8 cellular contexts compared by ENCODE assay signal in genomic region chr11:124070906-124071621, GRCh38. TPM values are rescaled to one million over a fixed set of nuclear protein-coding genes. Genes with fewer than 3 reads are reported as not detected.
DNase-seq lines count a peak whose midpoint lies in the region; ATAC-seq and TF ChIP-seq lines count a peak whose summit lies in the region.

No MANE protein-coding gene starts in this region.

- H3K14ac ChIP-seq in trophoblast cell (ENCODE audit: low read length): no peak overlapping the region

- TF ChIP-seq CTCF in HL-60 (IDR thresholded peaks at IDR 0.05; ENCODE audit: insufficient read depth, low read length) (no peak), fibroblast of villous mesenchyme (IDR thresholded peaks at IDR 0.05; ENCODE audit: insufficient read depth, low read depth, low read length) (peak; percentile 73)

- H3K9me3 ChIP-seq in trophoblast cell (ENCODE audit: insufficient read depth, low read depth, low read length): no peaks in the 10 kb centered on the region

- H3K27ac Mint-ChIP-seq in activated T-helper 1 cell treated with anti-CD3 and anti-CD28 coated beads, Interleukin-12 subunit alpha, Interleukin-12 subunit beta, Interleukin-2, Interleukin-4 antibody, amounts not matched to agents 30 ng/mL and 10 ng/mL and 1 ng/mL, durations not matched to agents 14 hours and 24 hours and 36 hours: peak overlapping the region; percentile 63

- no CpG with 5 or more reads among the region's 8 CpGs for WGBS in trophoblast cell (ENCODE audit: extremely low coverage, insufficient coverage, insufficient read length)

- H4K12ac ChIP-seq in trophoblast cell (ENCODE audit: low read depth, low read length): no peak overlapping the region

- H3K36me3 ChIP-seq in trophoblast cell (ENCODE audit: control insufficient read depth in 1 of 2, insufficient read depth in 2 of 2, low read length in 2 of 2): no peaks in the 10 kb centered on the region

- no peaks in the 10 kb centered on the region for H3K79me2 ChIP-seq in trophoblast cell (ENCODE audit: control insufficient read depth, insufficient read depth, low read length, poor library complexity)

- H2AK5ac ChIP-seq in trophoblast cell (ENCODE audit: low read length): no peak overlapping the region

- H2AFZ ChIP-seq in trophoblast cell (ENCODE audit: insufficient read depth, low read length, poor library complexity): no peak overlapping the region

- no peak overlapping the region for H3K4me2 ChIP-seq in trophoblast cell (ENCODE audit: low read length)

- H3K4me3 Mint-ChIP-seq in activated T-helper 1 cell treated with anti-CD3 and anti-CD28 coated beads, Interleukin-12 subunit alpha, Interleukin-12 subunit beta, Interleukin-2, Interleukin-4 antibody, amounts not matched to agents 30 ng/mL and 10 ng/mL and 1 ng/mL, durations not matched to agents 14 hours and 24 hours and 36 hours: peak overlapping the region; percentile 6

- ATAC-seq in GM21367 (IDR thresholded peaks at IDR 0.05; ENCODE audit: unreplicated experiment): peak; percentile 90

- no peak overlapping the region for H2BK5ac ChIP-seq in trophoblast cell (ENCODE audit: low read depth, low read length, poor library complexity)

- H3K27me3 ChIP-seq in HL-60 (ENCODE audit: insufficient read depth, poor library complexity, severe bottlenecking) (peaks cover 7% of the 10 kb centered on the region), trophoblast cell (ENCODE audit: insufficient read depth, low read length) (no peaks in the 10 kb centered on the region)

- H3K79me1 ChIP-seq in trophoblast cell (ENCODE audit: low read length): no peaks in the 10 kb centered on the region

- no peak overlapping the region for H3K4ac ChIP-seq in trophoblast cell (ENCODE audit: low read depth, low read length)

- H3K9ac ChIP-seq in trophoblast cell (ENCODE audit: low read length): no peak overlapping the region

- intact Hi-C loops in activated T-helper 1 cell treated with anti-CD3 and anti-CD28 coated beads, Interleukin-12 subunit alpha, Interleukin-12 subunit beta, Interleukin-2, Interleukin-4 antibody, amounts not matched to agents 30 ng/mL and 10 ng/mL and 1 ng/mL, durations not matched to agents 14 hours and 24 hours and 36 hours (cut with micrococcal nuclease): loop anchor here (1.0 to 2.0 kb wide), 4 partner anchors 44 to 516 kb away; partner anchors contain the start of gene VWA5A

- no peak overlapping the region for H4K91ac ChIP-seq in trophoblast cell (ENCODE audit: low read depth, low read length)

- H3K27ac ChIP-seq in HL-60 (replicated peaks) (no peak overlapping the region), trophoblast cell (ENCODE audit: low read depth, low read length) (no peak overlapping the region)

- H2BK12ac ChIP-seq in trophoblast cell (ENCODE audit: low read length): no peak overlapping the region

- H3K4me1 ChIP-seq in trophoblast cell (ENCODE audit: control insufficient read depth in 1 of 2, insufficient read depth in 2 of 2, low read length in 2 of 2): peaks cover 0 to 3% of the 10 kb centered on the region in 2 experiments

- H3K23ac ChIP-seq in trophoblast cell (ENCODE audit: low read length): no peak overlapping the region

- DNase-seq in DMS153 treated with DMSO at 0.1 percent for 48 hours (lab: John Stamatoyannopoulos, UW; ENCODE audit: unreplicated experiment): peak; percentile 30
- DNase-seq in HL-60 (ENCODE audit: low read depth in 1 of 2, low spot score in 1 of 2): peak; percentile 74 to 78
- peak; percentile 63 for DNase-seq in RKO (ENCODE audit: low spot score)
- DNase-seq in activated T-helper 1 cell treated with anti-CD3 and anti-CD28 coated beads, Interleukin-12 subunit alpha, Interleukin-12 subunit beta, Interleukin-2, Interleukin-4 antibody, amounts not matched to agents 30 ng/mL and 10 ng/mL and 1 ng/mL, durations not matched to agents 14 hours and 24 hours and 36 hours (ENCODE audit: low spot score): peak; percentile 41
- peak; percentile 82 for DNase-seq in fibroblast of villous mesenchyme (ENCODE audit: low read depth)
- peak; percentile 50 to 84 for DNase-seq in trophoblast cell
- DNase-seq in ureter (ENCODE audit: low spot score): peak; percentile 79

- no peaks in the 10 kb centered on the region for H3K36me3 Mint-ChIP-seq in activated T-helper 1 cell treated with anti-CD3 and anti-CD28 coated beads, Interleukin-12 subunit alpha, Interleukin-12 subunit beta, Interleukin-2, Interleukin-4 antibody, amounts not matched to agents 30 ng/mL and 10 ng/mL and 1 ng/mL, durations not matched to agents 14 hours and 24 hours and 36 hours (ENCODE audit: low read depth)

- H3K4me3 ChIP-seq in HL-60 (replicated peaks; ENCODE audit: insufficient read depth, low read length): no peak overlapping the region
- H3K4me3 ChIP-seq in fibroblast of villous mesenchyme (ENCODE audit: low read depth, low read length): no peak overlapping the region
- no peak overlapping the region for H3K4me3 ChIP-seq in trophoblast cell (ENCODE audit: low read depth, low read length)

- no peaks in the 10 kb centered on the region for H3K9me3 Mint-ChIP-seq in activated T-helper 1 cell treated with anti-CD3 and anti-CD28 coated beads, Interleukin-12 subunit alpha, Interleukin-12 subunit beta, Interleukin-2, Interleukin-4 antibody, amounts not matched to agents 30 ng/mL and 10 ng/mL and 1 ng/mL, durations not matched to agents 14 hours and 24 hours and 36 hours

- no peak overlapping the region for H4K8ac ChIP-seq in trophoblast cell (ENCODE audit: low read depth, low read length)

- H3K4me1 Mint-ChIP-seq in activated T-helper 1 cell treated with anti-CD3 and anti-CD28 coated beads, Interleukin-12 subunit alpha, Interleukin-12 subunit beta, Interleukin-2, Interleukin-4 antibody, amounts not matched to agents 30 ng/mL and 10 ng/mL and 1 ng/mL, durations not matched to agents 14 hours and 24 hours and 36 hours (ENCODE audit: low read depth): peaks cover 24% of the 10 kb centered on the region

- H3K18ac ChIP-seq in trophoblast cell (ENCODE audit: low read length): no peak overlapping the region

- H3K27me3 Mint-ChIP-seq in activated T-helper 1 cell treated with anti-CD3 and anti-CD28 coated beads, Interleukin-12 subunit alpha, Interleukin-12 subunit beta, Interleukin-2, Interleukin-4 antibody, amounts not matched to agents 30 ng/mL and 10 ng/mL and 1 ng/mL, durations not matched to agents 14 hours and 24 hours and 36 hours (ENCODE audit: insufficient read depth): peaks cover 14% of the 10 kb centered on the region

- H2BK120ac ChIP-seq in trophoblast cell (ENCODE audit: insufficient read depth, low read length, poor library complexity): no peak overlapping the region

RNA-seq across cellular contexts. Expression of gene OR10G7, which starts 29.9 kb away (rescaled TPM):
- not detected in 2 replicates for total RNA-seq in activated T-helper 1 cell treated with anti-CD3 and anti-CD28 coated beads, Interleukin-12 subunit alpha, Interleukin-12 subunit beta, Interleukin-2, Interleukin-4 antibody, amounts not matched to agents 30 ng/mL and 10 ng/mL and 1 ng/mL, durations not matched to agents 14 hours and 24 hours and 36 hours
- not detected in 2 replicates for total RNA-seq in fibroblast of villous mesenchyme
- not detected in 2 replicates for polyA plus RNA-seq in trophoblast cell (2013)
- total RNA-seq in ureter: not detected

RNA-seq across cellular contexts. Expression of gene VWA5A, which starts 44.2 kb away (rescaled TPM):
- 7.9 and 8.0 TPM in 2 replicates for total RNA-seq in activated T-helper 1 cell treated with anti-CD3 and anti-CD28 coated beads, Interleukin-12 subunit alpha, Interleukin-12 subunit beta, Interleukin-2, Interleukin-4 antibody, amounts not matched to agents 30 ng/mL and 10 ng/mL and 1 ng/mL, durations not matched to agents 14 hours and 24 hours and 36 hours
- 6.5 and 12.2 TPM in 2 replicates for total RNA-seq in fibroblast of villous mesenchyme
- polyA plus RNA-seq in trophoblast cell (2013): 12.4 and 13.3 TPM in 2 replicates
- 46.3 TPM for total RNA-seq in ureter

RNA-seq across cellular contexts. Expression of gene OR10G8, which starts 44.5 kb away (rescaled TPM):
- total RNA-seq in activated T-helper 1 cell treated with anti-CD3 and anti-CD28 coated beads, Interleukin-12 subunit alpha, Interleukin-12 subunit beta, Interleukin-2, Interleukin-4 antibody, amounts not matched to agents 30 ng/mL and 10 ng/mL and 1 ng/mL, durations not matched to agents 14 hours and 24 hours and 36 hours: not detected in 2 replicates
- total RNA-seq in fibroblast of villous mesenchyme: not detected in 2 replicates
- polyA plus RNA-seq in trophoblast cell (2013): not detected in 2 replicates
- total RNA-seq in ureter: not detected

RNA-seq across cellular contexts. Expression of gene OR10G9, which starts 48.3 kb away (rescaled TPM):
- total RNA-seq in activated T-helper 1 cell treated with anti-CD3 and anti-CD28 coated beads, Interleukin-12 subunit alpha, Interleukin-12 subunit beta, Interleukin-2, Interleukin-4 antibody, amounts not matched to agents 30 ng/mL and 10 ng/mL and 1 ng/mL, durations not matched to agents 14 hours and 24 hours and 36 hours: not detected in 2 replicates
- total RNA-seq in fibroblast of villous mesenchyme (not detected in 2 replicates), ureter (not detected)
- not detected in 2 replicates for polyA plus RNA-seq in trophoblast cell (2013)

RNA-seq across cellular contexts. Expression of gene OR10G4, which starts 58.3 kb away (rescaled TPM):
- total RNA-seq in activated T-helper 1 cell treated with anti-CD3 and anti-CD28 coated beads, Interleukin-12 subunit alpha, Interleukin-12 subunit beta, Interleukin-2, Interleukin-4 antibody, amounts not matched to agents 30 ng/mL and 10 ng/mL and 1 ng/mL, durations not matched to agents 14 hours and 24 hours and 36 hours: not detected in 2 replicates
- not detected in 2 replicates for total RNA-seq in fibroblast of villous mesenchyme
- not detected in 2 replicates for polyA plus RNA-seq in trophoblast cell (2013)
- total RNA-seq in ureter: not detected

Comparison
In these comparisons a context has a peak if more than half of its experiments do, and no peak if none do; other contexts are left out.
1. DNase-seq: peak in every context shown above with its lines; median percentile 82 in fibroblast of villous mesenchyme; 79 in ureter; 76 in HL-60; 67 in trophoblast cell; 63 in RKO; 41 in activated T-helper 1 cell treated with anti-CD3 and anti-CD28 coated beads, Interleukin-12 subunit alpha, Interleukin-12 subunit beta, Interleukin-2, Interleukin-4 antibody, amounts not matched to agents 30 ng/mL and 10 ng/mL and 1 ng/mL, durations not matched to agents 14 hours and 24 hours and 36 hours; 30 in DMS153 treated with DMSO at 0.1 percent for 48 hours.